Comparison of ENCODE assay signal across 21 cellular contexts in genomic region chr12:78645956-78646355, GRCh38.
DNase-seq lines count a peak whose midpoint lies in the region; ATAC-seq and TF ChIP-seq lines count a peak whose summit lies in the region.
"Had no signal": no experiment of that assay in that cellular context is flagged by ENCODE, and none has a peak within 500 bp of the region (broad histone marks: within the 10 kb centered on the region; RNA-seq: fewer than 3 reads in every experiment).

No MANE protein-coding gene starts in this region.

- ATAC-seq in mucosa of descending colon: no peak
- ATAC-seq: gastroesophageal sphincter, T-helper 17 cell had no signal

- H3K4me1 ChIP-seq in A673 (ENCODE audit: insufficient read depth, low read length, poor library complexity, severe bottlenecking) (peaks cover 15% of the 10 kb centered on the region), mucosa of descending colon (ENCODE audit: low read depth) (no peaks in the 10 kb centered on the region)
- H3K4me1 ChIP-seq: Caco-2, gastroesophageal sphincter, sigmoid colon had no signal

- H3K36me3 ChIP-seq in A673 (ENCODE audit: insufficient read depth, low read length, poor library complexity, severe bottlenecking): no peaks in the 10 kb centered on the region
- H3K36me3 ChIP-seq in mucosa of descending colon (ENCODE audit: low read depth): no peaks in the 10 kb centered on the region
- H3K36me3 ChIP-seq: cardiac muscle cell, gastroesophageal sphincter, sigmoid colon had no signal

- H3K27ac ChIP-seq in A673 (ENCODE audit: low read depth, low read length, poor library complexity, severe bottlenecking): no peak overlapping the region
- H3K27ac ChIP-seq in RWPE1: no peak overlapping the region
- H3K27ac ChIP-seq: cardiac muscle cell, gastroesophageal sphincter, sigmoid colon had no signal

- H3K9me3 ChIP-seq in A673 (ENCODE audit: low read depth, low read length, poor library complexity, severe bottlenecking) (no peaks in the 10 kb centered on the region), mucosa of descending colon (no peaks in the 10 kb centered on the region)
- H3K9me3 ChIP-seq: Caco-2, gastroesophageal sphincter, sigmoid colon had no signal

- no peaks in the 10 kb centered on the region for H3K27me3 ChIP-seq in A673 (replicated peaks; ENCODE audit: insufficient read depth, low read depth, low read length, poor library complexity)
- H3K27me3 ChIP-seq: cardiac muscle cell, gastroesophageal sphincter, sigmoid colon had no signal

- CTCF ChIA-PET in A673 (lab: Charles Lee): no interaction called here
- CTCF ChIA-PET in RWPE1 (lab: Yijun Ruan, JAX): interaction anchor here (0.8 kb wide), 1 partner anchor 84 kb away, joined by 3 read pairs; no protein-coding TSS in a partner anchor

- H3K4me3 ChIP-seq in A673 (ENCODE audit: low read depth, low read length, poor library complexity, severe bottlenecking) (no peak overlapping the region), fibroblast of the aortic adventitia (ENCODE audit: low read depth, low read length) (no peak overlapping the region), mucosa of descending colon (no peak overlapping the region)
- H3K4me3 ChIP-seq: cardiac muscle cell, gastroesophageal sphincter, sigmoid colon had no signal

- no peak for TF ChIP-seq CTCF in A673 (conservative IDR thresholded peaks at IDR 0.05; ENCODE audit: low read depth, low read length)
- TF ChIP-seq CTCF in fibroblast of the aortic adventitia (IDR thresholded peaks at IDR 0.05; ENCODE audit: insufficient read depth, low read length): no peak
- no peak for TF ChIP-seq CTCF in mucosa of descending colon (IDR thresholded peaks at IDR 0.05)
- no peak for TF ChIP-seq CTCF in RWPE1 (conservative IDR thresholded peaks at IDR 0.05; ENCODE audit: low read depth)

- intact Hi-C loops in A673 (cut with micrococcal nuclease; ENCODE audit: unreplicated experiment) (no loop called here), mucosa of descending colon (cut with DNase I, micrococcal nuclease) (no loop called here)

- DNase-seq in A673 (ENCODE audit: low spot score) (peak; percentile 19), GM04503 (ENCODE audit: low read depth) (peak; percentile 3), RPMI7951 (ENCODE audit: low read depth) (peak; percentile 16), fibroblast of the aortic adventitia (ENCODE audit: low read depth) (peak; percentile 25), mucosa of descending colon (no peak), amygdala (lab: John Stamatoyannopoulos, UW) (no peak), RWPE1 (ENCODE audit: low spot score) (no peak)
- DNase-seq in stimulated activated CD4-positive, alpha-beta T cell treated with anti-CD3 and anti-CD28 coated beads, Interleukin-1b, Interleukin-23, amount 100 ng/mL, for 48 hours: no peak
- DNase-seq: activated CD8-positive, alpha-beta memory T cell treated with anti-CD3 and anti-CD28 coated beads for 24 hours; activated naive CD8-positive, alpha-beta T cell treated with anti-CD3 and anti-CD28 coated beads for 36 hours; Caco-2; GF-D8; GOT3; MV-4-11; SIG-M5; sigmoid colon; stimulated activated CD4-positive, alpha-beta T cell treated with anti-CD3 and anti-CD28 coated beads, Interleukin-2, amount 100 ng/mL, for 24 hours; substantia nigra; T-helper 17 cell had no signal

- no TSS peak for BruUV-seq in A673 (replicated peaks; lab: Mats Ljungman, UMichigan)

- POLR2A ChIA-PET in A673 (lab: Charles Lee; ENCODE audit: low non-redundant PET) (no interaction called here), RWPE1 (lab: Yijun Ruan, JAX; ENCODE audit: low non-redundant PET) (no interaction called here)

Comparison
In these comparisons a context has a peak if more than half of its experiments do, and no peak if none do; other contexts are left out.
1. DNase-seq: peak in A673 (single experiment), GM04503 (single experiment), RPMI7951 (single experiment) and fibroblast of the aortic adventitia (single experiment); none in mucosa of descending colon (0 of 3), amygdala (0 of 56), RWPE1 (single experiment) and stimulated activated CD4-positive, alpha-beta T cell treated with anti-CD3 and anti-CD28 coated beads, Interleukin-1b, Interleukin-23, amount 100 ng/mL, for 48 hours (single experiment).